ENCODE assay signal across 7 cellular contexts in genomic region chr12:56079729-56080555, GRCh38. TPM values are rescaled to one million over a fixed set of nuclear protein-coding genes. Genes with fewer than 3 reads are reported as not detected.
DNase-seq lines count a peak whose midpoint lies in the region; ATAC-seq, FAIRE-seq and TF ChIP-seq lines count a peak whose summit lies in the region.

Gene ERBB3 (plus strand): TSS chr12:56080165. CDS start chr12:56080301, 136 bp downstream.

- 2% methylated on average over 59 of the region's 59 CpGs for WGBS in thymus

- H3K27ac Mint-ChIP-seq in activated naive CD4-positive, alpha-beta T cell treated with anti-CD3 and anti-CD28 coated beads, Interleukin-2, amount 50 U/mL, for 72 hours = no peak within 1 kb of the TSS
- no peak within 1 kb of the TSS for H3K27ac Mint-ChIP-seq in glutamatergic neuron (ENCODE audit: unreplicated experiment)

- FAIRE-seq in GM12892 (lab: Jason Lieb, UNC) = no peak

- TF ChIP-seq CTCF in glutamatergic neuron (IDR thresholded peaks at IDR 0.05; ENCODE audit: partially characterized antibody, unreplicated experiment) (no peak), osteoblast (IDR thresholded peaks at IDR 0.05; ENCODE audit: extremely low read depth, low read depth, low read length) (no peak)

- H3K4me3 ChIP-seq in osteoblast (ENCODE audit: insufficient read depth, low read length) (peak within 1 kb of the TSS; percentile 79), thymus (ENCODE audit: low read length) (peak within 1 kb of the TSS; percentile 53)

- H3K79me2 ChIP-seq in osteoblast (ENCODE audit: insufficient read depth, low read length) = no peaks in the 10 kb centered on the region

- H3K4me1 ChIP-seq in osteoblast (ENCODE audit: insufficient read depth, low read length) = peaks cover 9% of the 10 kb centered on the region
- H3K4me1 ChIP-seq in thymus (ENCODE audit: control insufficient read depth, insufficient read depth, low read length) = peaks cover 16% of the 10 kb centered on the region

- peaks cover 4% of the 10 kb centered on the region for H3K27me3 Mint-ChIP-seq in glutamatergic neuron (ENCODE audit: unreplicated experiment)

- H3K36me3 ChIP-seq in osteoblast (ENCODE audit: insufficient read depth, low read length) (no peaks in the 10 kb centered on the region), thymus (ENCODE audit: control insufficient read depth, insufficient read depth) (no peaks in the 10 kb centered on the region)

- H3K27ac ChIP-seq in osteoblast (ENCODE audit: low read depth, low read length) (peak within 1 kb of the TSS; percentile 48), thymus (ENCODE audit: low read depth) (no peak within 1 kb of the TSS)

- no peaks in the 10 kb centered on the region for H3K36me3 Mint-ChIP-seq in activated naive CD4-positive, alpha-beta T cell treated with anti-CD3 and anti-CD28 coated beads, Interleukin-2, amount 50 U/mL, for 72 hours
- no peaks in the 10 kb centered on the region for H3K36me3 Mint-ChIP-seq in glutamatergic neuron (ENCODE audit: unreplicated experiment)

- H3K9me3 Mint-ChIP-seq in activated naive CD4-positive, alpha-beta T cell treated with anti-CD3 and anti-CD28 coated beads, Interleukin-2, amount 50 U/mL, for 72 hours = no peaks in the 10 kb centered on the region
- peaks cover 10% of the 10 kb centered on the region for H3K9me3 Mint-ChIP-seq in glutamatergic neuron (ENCODE audit: unreplicated experiment)

- peak; percentile 58 for DNase-seq in GM12892 (ENCODE audit: insufficient read length)
- peak; percentile 86 for DNase-seq in HuH-7.5 (ENCODE audit: low spot score)
- peak; percentile 24 for DNase-seq in SK-N-DZ (ENCODE audit: low spot score)
- DNase-seq in activated naive CD4-positive, alpha-beta T cell treated with anti-CD3 and anti-CD28 coated beads, Interleukin-2, amount 50 U/mL, for 72 hours (ENCODE audit: low spot score in 2 of 2) = peak; percentile 67 to 72
- peak; percentile 62 for DNase-seq in glutamatergic neuron
- DNase-seq in osteoblast (ENCODE audit: insufficient read length, low spot score, missing footprints) = peak; percentile 99

- peak within 1 kb of the TSS; percentile 87 for H3K4me3 Mint-ChIP-seq in glutamatergic neuron (ENCODE audit: unreplicated experiment)

- peak; percentile 92 to 95 for ATAC-seq in activated naive CD4-positive, alpha-beta T cell treated with anti-CD3 and anti-CD28 coated beads, Interleukin-2, amount 50 U/mL, for 72 hours

- H3K9me3 ChIP-seq in osteoblast (ENCODE audit: low read depth, low read length) (no peaks in the 10 kb centered on the region), thymus (ENCODE audit: control insufficient read depth) (no peaks in the 10 kb centered on the region)

- peak within 1 kb of the TSS; percentile 96 for H2AFZ ChIP-seq in osteoblast (ENCODE audit: low read length)

- no peaks in the 10 kb centered on the region for H3K4me1 Mint-ChIP-seq in glutamatergic neuron (ENCODE audit: low read depth, unreplicated experiment)

- peak within 1 kb of the TSS; percentile 97 for H3K4me2 ChIP-seq in osteoblast (ENCODE audit: insufficient read depth, low read length)

- TF ChIP-seq POLR2A in GM12892 (IDR thresholded peaks at IDR 0.05; ENCODE audit: low read depth, low read length) = no peak

- peaks cover 25% of the 10 kb centered on the region for H3K27me3 ChIP-seq in osteoblast (ENCODE audit: insufficient read depth, low read length)
- H3K27me3 ChIP-seq in thymus (ENCODE audit: control insufficient read depth, insufficient read depth) = peaks cover 25% of the 10 kb centered on the region

- H4K20me1 ChIP-seq in osteoblast (ENCODE audit: insufficient read depth, low read length) = no peaks in the 10 kb centered on the region

RNA-seq across cellular contexts. Expression of gene ERBB3, which starts in this region (rescaled TPM):
- polyA plus RNA-seq in GM12892 (2012; ENCODE audit: missing spikeins) = 0.49 TPM
- 0.03 and 0.30 TPM in 2 replicates for polyA plus RNA-seq in SK-N-DZ (2014; cell fraction: cytosol; rRNA removed)
- polyA plus RNA-seq in SK-N-DZ (2014; cell fraction: nucleus; rRNA removed) = 0.19 and 0.42 TPM in 2 replicates
- under 1 TPM; 0.25 to 0.34 TPM for total RNA-seq in activated naive CD4-positive, alpha-beta T cell treated with anti-CD3 and anti-CD28 coated beads, Interleukin-2, amount 50 U/mL, for 72 hours
- total RNA-seq in glutamatergic neuron (ENCODE audit: unreplicated experiment) (33.7 TPM), osteoblast (1.1 and 2.4 TPM in 2 replicates)
- 4.3 TPM for polyA plus RNA-seq in thymus

Comparison
In these comparisons a context has a peak if more than half of its experiments do, and no peak if none do; other contexts are left out.
1. RNA of gene ERBB3 (total RNA-seq): 33.7 TPM in glutamatergic neuron (single experiment); 1.1 to 2.4 TPM in osteoblast and 0.25 to 0.34 TPM in activated naive CD4-positive, alpha-beta T cell treated with anti-CD3 and anti-CD28 coated beads, Interleukin-2, amount 50 U/mL, for 72 hours; every median in the first group is over 10 times any median in the second.
2. Peak in DNase-seq and ATAC-seq in activated naive CD4-positive, alpha-beta T cell treated with anti-CD3 and anti-CD28 coated beads, Interleukin-2, amount 50 U/mL, for 72 hours; RNA of the gene not detected or under 1 TPM.
3. DNase-seq: peak in every context shown above with its lines; median percentile 99 in osteoblast; 86 in HuH-7.5; 70 in activated naive CD4-positive, alpha-beta T cell treated with anti-CD3 and anti-CD28 coated beads, Interleukin-2, amount 50 U/mL, for 72 hours; 62 in glutamatergic neuron; 58 in GM12892; 24 in SK-N-DZ.